9 cellular contexts compared by ENCODE assay signal in the genomic region with DNA sequence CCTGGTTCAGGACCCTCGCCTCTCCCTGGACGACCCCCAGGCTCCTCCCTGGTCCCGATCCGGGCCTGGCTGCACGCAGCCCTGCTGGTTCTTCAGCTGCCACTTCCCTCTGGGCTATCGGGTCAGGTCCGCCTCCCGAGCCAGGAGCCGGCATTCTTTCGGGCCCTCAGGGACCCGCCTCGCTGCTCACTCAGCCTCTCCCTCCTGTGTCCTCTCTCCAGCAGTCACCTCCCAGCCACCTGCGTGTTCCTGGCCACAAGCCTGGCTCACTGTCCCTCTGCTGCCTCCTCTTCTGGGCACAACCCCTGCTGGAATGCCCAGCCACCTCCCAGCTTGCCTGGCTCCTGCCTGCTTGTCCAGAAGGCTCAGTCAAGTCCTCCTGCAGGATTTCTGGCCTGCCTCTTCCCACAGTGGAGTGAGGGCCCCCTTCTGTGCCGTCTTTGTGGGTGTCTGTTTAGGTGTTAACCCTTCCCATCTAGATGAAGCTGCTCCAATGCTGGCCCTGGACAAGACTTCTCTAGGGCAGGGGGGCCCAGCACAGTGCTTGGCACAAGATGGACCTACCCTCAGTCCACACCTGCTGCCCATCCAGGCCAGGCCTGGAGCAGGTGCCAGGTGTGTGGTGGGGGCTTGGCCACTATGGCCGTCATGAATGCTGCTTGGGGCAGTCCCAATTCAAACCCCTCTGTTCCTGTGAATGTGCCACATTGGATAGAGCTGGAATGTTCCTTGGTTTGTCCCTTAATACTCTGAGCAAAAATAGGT. TPM values are rescaled to one million over a fixed set of nuclear protein-coding genes. Genes with fewer than 3 reads are reported as not detected.
DNase-seq lines count a peak whose midpoint lies in the region; ATAC-seq and FAIRE-seq lines count a peak whose summit lies in the region.
"Had no signal": no experiment of that assay in that cellular context is flagged by ENCODE, and none has a peak within 500 bp of the region (broad histone marks: within the 10 kb centered on the region; RNA-seq: fewer than 3 reads in every experiment).

No MANE protein-coding gene starts in this region.

- peak; percentile 27 for FAIRE-seq in urothelium cell line (lab: Jason Lieb, UNC)

- no peaks in the 10 kb centered on the region for H3K27me3 ChIP-seq in naive thymus-derived CD4-positive, alpha-beta T cell (ENCODE audit: control insufficient read depth in 2 of 2, insufficient read depth in 2 of 2, low read length in 2 of 2)

- H3K27ac Mint-ChIP-seq in activated naive CD4-positive, alpha-beta T cell treated with anti-CD3 and anti-CD28 coated beads for 36 hours: no peak overlapping the region
- no peak overlapping the region for H3K27ac Mint-ChIP-seq in effector memory CD8-positive, alpha-beta T cell
- H3K27ac Mint-ChIP-seq in naive thymus-derived CD4-positive, alpha-beta T cell: no peak overlapping the region

- no peaks in the 10 kb centered on the region for H3K9me3 ChIP-seq in naive thymus-derived CD4-positive, alpha-beta T cell (ENCODE audit: control insufficient read depth in 2 of 3, low read length in 3 of 3)

- DNase-seq in activated naive CD4-positive, alpha-beta T cell treated with anti-CD3 and anti-CD28 coated beads for 36 hours: no peak
- DNase-seq in activated naive CD4-positive, alpha-beta T cell (lab: John Stamatoyannopoulos, UW): no peak
- DNase-seq in effector memory CD8-positive, alpha-beta T cell: no peak
- no peak for DNase-seq in naive thymus-derived CD4-positive, alpha-beta T cell
- DNase-seq in urothelium cell line (ENCODE audit: low spot score) (no peak), GDM1 (lab: John Stamatoyannopoulos, UW) (no peak), OCI-M2 (lab: John Stamatoyannopoulos, UW; ENCODE audit: unreplicated experiment) (no peak)
- DNase-seq: activated naive CD4-positive, alpha-beta T cell treated with anti-CD3 and anti-CD28 coated beads, Interleukin-2, amount 50 U/mL, for 16 hours had no signal

- no peak overlapping the region for H3K4me3 ChIP-seq in naive thymus-derived CD4-positive, alpha-beta T cell (ENCODE audit: low read length)

- ATAC-seq in effector memory CD8-positive, alpha-beta T cell (replicated peaks): no peak
- ATAC-seq in naive thymus-derived CD4-positive, alpha-beta T cell: no peak
- ATAC-seq in GM19452 (IDR thresholded peaks at IDR 0.05; ENCODE audit: unreplicated experiment): no peak

- H3K36me3 ChIP-seq in naive thymus-derived CD4-positive, alpha-beta T cell (ENCODE audit: control insufficient read depth in 2 of 3, insufficient read depth in 3 of 3, low read length in 3 of 3): no peaks in the 10 kb centered on the region

- POLR2A ChIA-PET in naive thymus-derived CD4-positive, alpha-beta T cell (lab: Charles Lee): no interaction called here

- CTCF ChIA-PET in activated naive CD4-positive, alpha-beta T cell treated with anti-CD3 and anti-CD28 coated beads for 36 hours (lab: Charles Lee): interaction anchor here (1.4 to 2.5 kb wide), 3 partner anchors 38 to 60 kb away, joined by 5 to 9 read pairs (median 5); no protein-coding TSS in a partner anchor
- CTCF ChIA-PET in naive thymus-derived CD4-positive, alpha-beta T cell (lab: Charles Lee): no interaction called here

- H3K36me3 Mint-ChIP-seq in activated naive CD4-positive, alpha-beta T cell treated with anti-CD3 and anti-CD28 coated beads for 36 hours (ENCODE audit: low read depth): no peaks in the 10 kb centered on the region
- H3K36me3 Mint-ChIP-seq in effector memory CD8-positive, alpha-beta T cell (ENCODE audit: insufficient read depth): peaks cover 9% of the 10 kb centered on the region
- peaks cover 0 to 4% (median 0%) of the 10 kb centered on the region in 5 donors for H3K36me3 Mint-ChIP-seq in naive thymus-derived CD4-positive, alpha-beta T cell

- H3K4me1 Mint-ChIP-seq in activated naive CD4-positive, alpha-beta T cell treated with anti-CD3 and anti-CD28 coated beads for 36 hours (ENCODE audit: low read depth): peaks cover 13% of the 10 kb centered on the region
- H3K4me1 Mint-ChIP-seq in effector memory CD8-positive, alpha-beta T cell (ENCODE audit: low read depth in 2 of 2): peaks cover 15 to 27% of the 10 kb centered on the region in 2 donors
- peaks cover 19 to 31% (median 25%) of the 10 kb centered on the region in 7 donors for H3K4me1 Mint-ChIP-seq in naive thymus-derived CD4-positive, alpha-beta T cell

- no peaks in the 10 kb centered on the region for H3K9me3 Mint-ChIP-seq in activated naive CD4-positive, alpha-beta T cell treated with anti-CD3 and anti-CD28 coated beads for 36 hours
- no peaks in the 10 kb centered on the region for H3K9me3 Mint-ChIP-seq in effector memory CD8-positive, alpha-beta T cell
- no peaks in the 10 kb centered on the region for H3K9me3 Mint-ChIP-seq in naive thymus-derived CD4-positive, alpha-beta T cell

- peaks cover 2% of the 10 kb centered on the region for H3K27me3 Mint-ChIP-seq in activated naive CD4-positive, alpha-beta T cell treated with anti-CD3 and anti-CD28 coated beads for 36 hours (ENCODE audit: low read depth)
- peaks cover 4 to 9% of the 10 kb centered on the region in 2 donors for H3K27me3 Mint-ChIP-seq in effector memory CD8-positive, alpha-beta T cell
- H3K27me3 Mint-ChIP-seq in naive thymus-derived CD4-positive, alpha-beta T cell: peaks cover 0 to 42% (median 3%) of the 10 kb centered on the region in 5 donors

- H3K27ac ChIP-seq in naive thymus-derived CD4-positive, alpha-beta T cell (ENCODE audit: low read depth, low read length): no peak overlapping the region

- peak overlapping the region; percentile 37 for H3K4me3 Mint-ChIP-seq in activated naive CD4-positive, alpha-beta T cell treated with anti-CD3 and anti-CD28 coated beads for 36 hours
- peak overlapping the region; percentile 33 to 66 for H3K4me3 Mint-ChIP-seq in effector memory CD8-positive, alpha-beta T cell
- peak overlapping the region in 9 of 10 donors; percentile 14 to 91 (median 83) for H3K4me3 Mint-ChIP-seq in naive thymus-derived CD4-positive, alpha-beta T cell

- intact Hi-C loops in activated naive CD4-positive, alpha-beta T cell treated with anti-CD3 and anti-CD28 coated beads for 36 hours (cut with micrococcal nuclease): no loop called here
- intact Hi-C loops in naive thymus-derived CD4-positive, alpha-beta T cell (cut with micrococcal nuclease): no loop called here

- H3K4me1 ChIP-seq in naive thymus-derived CD4-positive, alpha-beta T cell (ENCODE audit: control insufficient read depth in 2 of 2, insufficient read depth in 2 of 2, low read length in 2 of 2): peaks cover 8% of the 10 kb centered on the region in 2 donors

RNA-seq across cellular contexts. Expression of a gene that starts 2.2 kb away (rescaled TPM):
- total RNA-seq in activated naive CD4-positive, alpha-beta T cell treated with anti-CD3 and anti-CD28 coated beads for 36 hours: 1 to 10 TPM; 3.6 to 4.5 TPM
- total RNA-seq in naive thymus-derived CD4-positive, alpha-beta T cell: 1 to 10 TPM; 2.8 to 6.7 (median 4.4) TPM
- 1 to 10 TPM; 3.2 to 5.2 TPM for polyA plus RNA-seq in naive thymus-derived CD4-positive, alpha-beta T cell
